22 cellular contexts compared by ENCODE assay signal in the genomic region with DNA sequence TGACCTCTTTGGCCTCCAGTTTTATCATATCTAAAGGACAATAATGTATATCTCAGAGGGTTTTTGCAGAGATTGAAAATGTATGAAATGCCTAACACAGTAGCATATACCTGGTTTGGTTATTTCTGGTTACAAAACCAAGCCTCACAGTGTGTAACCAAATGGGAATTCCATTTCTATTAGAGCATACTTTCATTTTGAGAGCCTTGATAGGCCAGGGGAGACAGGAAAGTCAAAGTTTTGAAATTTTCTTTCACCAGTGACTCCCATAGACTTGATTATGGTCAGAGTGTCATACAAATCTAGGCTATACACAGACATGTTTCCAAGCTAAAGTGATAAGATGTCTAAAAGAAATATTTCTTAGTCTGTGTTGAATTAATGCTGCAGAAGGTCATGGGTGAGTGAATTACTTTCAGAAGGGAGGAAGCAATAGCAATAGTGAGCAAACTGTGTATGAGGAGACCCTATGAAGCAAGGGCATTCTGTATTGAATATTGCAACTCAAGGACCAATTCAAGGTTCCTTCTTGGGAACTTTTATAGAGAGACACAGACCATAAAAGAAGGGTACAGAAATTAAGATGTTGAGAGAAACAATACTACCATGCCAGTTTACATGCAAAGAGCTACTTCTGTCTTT.
DNase-seq lines count a peak whose midpoint lies in the region; ATAC-seq, FAIRE-seq and TF ChIP-seq lines count a peak whose summit lies in the region.
"Had no signal": no experiment of that assay in that cellular context is flagged by ENCODE, and none has a peak within 500 bp of the region (broad histone marks: within the 10 kb centered on the region; RNA-seq: fewer than 3 reads in every experiment).

No MANE protein-coding gene starts in this region.

- H3K9me3 ChIP-seq in GM23248 (ENCODE audit: low read depth) (no peaks in the 10 kb centered on the region), mesenchymal stem cell (ENCODE audit: control insufficient read depth, low read length) (no peaks in the 10 kb centered on the region)
- H3K9me3 ChIP-seq: adrenal gland, left lung, testis had no signal

- no peaks in the 10 kb centered on the region for H3K79me2 ChIP-seq in GM23248 (ENCODE audit: insufficient read depth)

- H3K23ac ChIP-seq in mesenchymal stem cell (ENCODE audit: low read length in 2 of 2), result no peak overlapping the region

- H4K8ac ChIP-seq in mesenchymal stem cell (ENCODE audit: low read length), result no peak overlapping the region

- H3K4ac ChIP-seq in mesenchymal stem cell (ENCODE audit: low read depth in 1 of 2, low read length in 2 of 2), result no peak overlapping the region

- H3K27me3 ChIP-seq in GM23248 (replicated peaks; ENCODE audit: insufficient read depth), result no peaks in the 10 kb centered on the region
- H3K27me3 ChIP-seq in mesenchymal stem cell (ENCODE audit: control insufficient read depth in 1 of 2, insufficient read depth in 1 of 2, low read length in 2 of 2), result no peaks in the 10 kb centered on the region
- H3K27me3 ChIP-seq: adrenal gland, left lung, testis had no signal

- no peak overlapping the region for H2BK120ac ChIP-seq in mesenchymal stem cell (ENCODE audit: low read depth, low read length)

- H3K4me2 ChIP-seq in GM23248 (ENCODE audit: unreplicated experiment) (no peak overlapping the region), mesenchymal stem cell (ENCODE audit: low read length, poor library complexity, severe bottlenecking) (no peak overlapping the region)

- H2AK5ac ChIP-seq in mesenchymal stem cell (ENCODE audit: low read length, severe bottlenecking), result no peak overlapping the region

- no peak overlapping the region for H3K4me3 ChIP-seq in GM23248
- H3K4me3 ChIP-seq in mesenchymal stem cell (ENCODE audit: insufficient read depth in 1 of 2, low read depth in 1 of 2, low read length in 2 of 2), result no peak overlapping the region
- H3K4me3 ChIP-seq: adrenal gland, left lung, testis had no signal

- H4K91ac ChIP-seq in mesenchymal stem cell (ENCODE audit: low read length), result no peak overlapping the region

- H3K4me1 ChIP-seq in GM23248 (ENCODE audit: insufficient read depth) (no peaks in the 10 kb centered on the region), mesenchymal stem cell (ENCODE audit: control insufficient read depth, insufficient read depth, low read depth, low read length) (peaks cover 2% of the 10 kb centered on the region)
- H3K4me1 ChIP-seq: adrenal gland, left lung, testis had no signal

- no peak overlapping the region for H3K18ac ChIP-seq in mesenchymal stem cell (ENCODE audit: low read depth in 1 of 2, low read length in 2 of 2)

- peaks cover 3% of the 10 kb centered on the region for H3K79me1 ChIP-seq in mesenchymal stem cell (replicated peaks; ENCODE audit: low read length, poor library complexity, severe bottlenecking)

- H4K20me1 ChIP-seq in GM23248 (ENCODE audit: insufficient read depth), result no peaks in the 10 kb centered on the region

- H2BK12ac ChIP-seq in mesenchymal stem cell (ENCODE audit: low read length in 2 of 2), result no peak overlapping the region

- H3K36me3 ChIP-seq in GM23248 (ENCODE audit: low read depth), result peaks cover 22% of the 10 kb centered on the region
- peaks cover 0 to 61% of the 10 kb centered on the region in 2 experiments for H3K36me3 ChIP-seq in mesenchymal stem cell (ENCODE audit: control insufficient read depth in 1 of 2, insufficient read depth in 2 of 2, low read depth in 1 of 2, low read length in 2 of 2)
- H3K36me3 ChIP-seq: adrenal gland had no signal

- in situ Hi-C loops in GM23248 (cut with MboI), result no loop called here

- no peaks in the 10 kb centered on the region for H3F3A ChIP-seq in GM23248 (ENCODE audit: insufficient read depth)

- peak; percentile 9 for DNase-seq in GM23248
- DNase-seq in RCC 7860 (ENCODE audit: low spot score), result no peak
- DNase-seq in mesenchymal stem cell, result no peak
- DNase-seq in GM20000 (ENCODE audit: low spot score), result no peak
- no peak for DNase-seq in NOMO-1 treated with dmso at 0.1 percent for 144 hours (lab: John Stamatoyannopoulos, UW; ENCODE audit: unreplicated experiment)
- DNase-seq: activated CD8-positive, alpha-beta T cell treated with anti-CD3 and anti-CD28 coated beads, Interleukin-2, amount 10 ng/mL, durations not matched to agents 7 days and 5 days; activated gamma-delta T cell treated with Interleukin-2 at 50 U/mL for 16 hours; adrenal gland; CD4-positive, alpha-beta memory T cell; DMS 273 treated with DMSO at 0.1 percent for 48 hours; GOT3; head of caudate nucleus; Kasumi-1; left lung; NCI-H187; NCI-H748 treated with DMSO at 0.1 percent for 48 hours; T-helper 9 cell; testis had no signal

- H2BK5ac ChIP-seq in mesenchymal stem cell (ENCODE audit: low read depth, low read length, poor library complexity, severe bottlenecking), result no peak overlapping the region

- TF ChIP-seq CTCF in GM20000 (IDR thresholded peaks at IDR 0.05; ENCODE audit: extremely low read depth, missing control alignments), result no peak

- FAIRE-seq in RCC 7860 (lab: Jason Lieb, UNC), result peak; percentile 10
- FAIRE-seq: bronchial epithelial cell had no signal

- H2AFZ ChIP-seq in GM23248 (no peak overlapping the region), mesenchymal stem cell (ENCODE audit: low read depth, low read length) (no peak overlapping the region)

- no peaks in the 10 kb centered on the region for H3K9me2 ChIP-seq in GM23248 (ENCODE audit: insufficient read depth)

- H3K27ac ChIP-seq in GM23248 (no peak overlapping the region), mesenchymal stem cell (ENCODE audit: low read length, poor library complexity, severe bottlenecking) (peak overlapping the region; percentile 62)
- H3K27ac ChIP-seq: adrenal gland, left lung, testis had no signal

- no peak overlapping the region for H3K14ac ChIP-seq in mesenchymal stem cell (ENCODE audit: low read length in 2 of 2)

- H2BK15ac ChIP-seq in mesenchymal stem cell (ENCODE audit: low read depth, poor library complexity, severe bottlenecking), result no peak overlapping the region

- H3K9ac ChIP-seq in GM23248 (no peak overlapping the region), mesenchymal stem cell (ENCODE audit: low read length) (no peak overlapping the region)

- ATAC-seq in GM18502 (IDR thresholded peaks at IDR 0.05; ENCODE audit: poor library complexity, unreplicated experiment) (peak; percentile 72), HG03135 (IDR thresholded peaks at IDR 0.05; ENCODE audit: unreplicated experiment) (no peak)
- ATAC-seq: activated CD8-positive, alpha-beta T cell treated with anti-CD3 and anti-CD28 coated beads, Interleukin-2, amount 10 ng/mL, durations not matched to agents 7 days and 5 days; stimulated activated effector memory CD8-positive, alpha-beta T cell treated with anti-CD3 and anti-CD28 coated beads, Interleukin-12 subunit alpha, Interleukin-12 subunit beta, amount 100 ng/mL, for 72 hours had no signal
